Comparison of ENCODE assay signal across 8 cellular contexts in the genomic region with DNA sequence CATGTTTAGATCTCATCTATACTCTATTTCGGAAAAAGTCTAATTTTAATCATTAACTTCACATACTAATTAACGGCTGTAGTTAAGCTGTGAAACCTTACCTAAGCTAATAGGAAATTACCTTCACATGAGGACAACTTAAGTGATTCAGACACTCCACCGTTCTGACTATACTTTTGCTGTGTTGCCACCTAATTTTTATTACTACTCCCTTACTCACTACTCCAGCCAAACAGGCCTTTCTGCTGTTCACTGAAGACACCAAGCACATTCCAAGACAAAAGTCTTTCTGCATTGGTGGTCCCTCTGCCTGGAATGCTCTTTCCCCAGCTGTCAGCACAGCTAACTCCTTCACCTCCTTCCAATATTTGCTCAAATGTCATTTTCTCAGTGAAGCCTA. TPM values are rescaled to one million over a fixed set of nuclear protein-coding genes. Genes with fewer than 3 reads are reported as not detected.
A peak's percentile ranks its signal among the peaks of the same experiment; 100 is the strongest.
DNase-seq lines count a peak whose midpoint lies in the region; ATAC-seq, FAIRE-seq and TF ChIP-seq lines count a peak whose summit lies in the region.

No MANE protein-coding gene starts in this region.

- H3K27ac Mint-ChIP-seq in progenitor cell of endocrine pancreas, result peak overlapping the region; percentile 95

- H3K4me2 ChIP-seq in SU-DHL-6 (ENCODE audit: low read depth, low read length, poor library complexity, severe bottlenecking), result peak overlapping the region; percentile 79

- H3K4me3 Mint-ChIP-seq in progenitor cell of endocrine pancreas (ENCODE audit: low read depth), result peak overlapping the region; percentile 79

- no peak overlapping the region for H2AFZ ChIP-seq in SU-DHL-6 (ENCODE audit: low read depth, low read length, severe bottlenecking)

- H3K9ac ChIP-seq in SU-DHL-6 (ENCODE audit: low read length), result peak overlapping the region; percentile 71; the same call in 1 of the 2 replicates

- ATAC-seq in left lung (no peak), right cardiac atrium (no peak)

- peaks cover 10% of the 10 kb centered on the region for H3K79me2 ChIP-seq in SU-DHL-6 (ENCODE audit: insufficient read depth, low read length)

- H3K9me3 ChIP-seq in SU-DHL-6 (ENCODE audit: insufficient read depth, low read length), result no peaks in the 10 kb centered on the region
- no peaks in the 10 kb centered on the region for H3K9me3 ChIP-seq in esophagus muscularis mucosa
- no peaks in the 10 kb centered on the region for H3K9me3 ChIP-seq in left lung
- H3K9me3 ChIP-seq in right cardiac atrium (ENCODE audit: control insufficient read depth, low read length), result no peaks in the 10 kb centered on the region

- H3K4me1 ChIP-seq in esophagus muscularis mucosa (peaks cover 12 to 34% (median 20%) of the 10 kb centered on the region in 4 donors), left lung (peaks cover 8 to 22% of the 10 kb centered on the region in 2 donors), right cardiac atrium (ENCODE audit: control insufficient read depth, insufficient read depth, low read length) (no peaks in the 10 kb centered on the region)

- H3K36me3 Mint-ChIP-seq in progenitor cell of endocrine pancreas (ENCODE audit: insufficient read depth), result peaks cover 16% of the 10 kb centered on the region

- peaks cover 17% of the 10 kb centered on the region for H3K4me1 Mint-ChIP-seq in progenitor cell of endocrine pancreas (ENCODE audit: low read depth)

- TF ChIP-seq CTCF in SU-DHL-6 (IDR thresholded peaks at IDR 0.05; ENCODE audit: insufficient read depth, low read length, poor library complexity, severe bottlenecking) (no peak), esophagus muscularis mucosa (IDR thresholded peaks at IDR 0.05) (no peak), progenitor cell of endocrine pancreas (IDR thresholded peaks at IDR 0.05; ENCODE audit: unreplicated experiment) (no peak), left lung (IDR thresholded peaks at IDR 0.05) (no peak)

- H4K20me1 ChIP-seq in SU-DHL-6 (ENCODE audit: low read depth, low read length), result no peaks in the 10 kb centered on the region

- no peak for DNase-seq in GM12891 (ENCODE audit: insufficient read length, low spot score)
- no peak for DNase-seq in esophagus muscularis mucosa (ENCODE audit: extremely low spot score)
- no peak for DNase-seq in progenitor cell of endocrine pancreas (ENCODE audit: low spot score, unreplicated experiment)
- DNase-seq in putamen (ENCODE audit: low spot score), result no peak
- no peak for DNase-seq in HUDEP-2 (lab: John Stamatoyannopoulos, UW; ENCODE audit: unreplicated experiment in 76 of 76)
- DNase-seq in left lung, result no peak
- DNase-seq in right cardiac atrium, result no peak

- H3K27me3 ChIP-seq in SU-DHL-6 (ENCODE audit: low read length), result no peaks in the 10 kb centered on the region
- H3K27me3 ChIP-seq in esophagus muscularis mucosa, result peaks cover 0 to 12% (median 0%) of the 10 kb centered on the region in 4 donors
- peaks cover 0 to 12% of the 10 kb centered on the region in 2 donors for H3K27me3 ChIP-seq in left lung
- H3K27me3 ChIP-seq in right cardiac atrium (ENCODE audit: control insufficient read depth, insufficient read depth), result no peaks in the 10 kb centered on the region

- H3K36me3 ChIP-seq in SU-DHL-6 (ENCODE audit: low read length), result no peaks in the 10 kb centered on the region; the same call in 1 of the 2 replicates
- H3K36me3 ChIP-seq in esophagus muscularis mucosa, result peaks cover 0 to 40% (median 25%) of the 10 kb centered on the region in 4 donors
- peaks cover 0 to 46% of the 10 kb centered on the region in 2 donors for H3K36me3 ChIP-seq in left lung

- no peaks in the 10 kb centered on the region for H3K9me3 Mint-ChIP-seq in progenitor cell of endocrine pancreas (ENCODE audit: low read depth)

- FAIRE-seq in GM12891 (lab: Jason Lieb, UNC), result peak; percentile 5

- no peaks in the 10 kb centered on the region for H3K27me3 Mint-ChIP-seq in progenitor cell of endocrine pancreas

- TF ChIP-seq EP300 in esophagus muscularis mucosa (IDR thresholded peaks at IDR 0.05), result no peak

- H3K9me2 ChIP-seq in SU-DHL-6 (replicated peaks; ENCODE audit: insufficient read depth, low read length), result no peaks in the 10 kb centered on the region

- TF ChIP-seq POLR2A in GM12891 (IDR thresholded peaks at IDR 0.05; ENCODE audit: low read depth, low read length) (no peak), esophagus muscularis mucosa (IDR thresholded peaks at IDR 0.05; ENCODE audit: low read depth) (no peak)

- H3K27ac ChIP-seq in SU-DHL-6 (ENCODE audit: low read depth, low read length) (no peak overlapping the region), esophagus muscularis mucosa (replicated peaks in 1 of 4) (peak overlapping the region in 1 of 4 donors; percentile 91), left lung (peak overlapping the region in 1 of 2 donors; percentile 94), right cardiac atrium (ENCODE audit: low read length) (no peak overlapping the region)

- WGBS in esophagus muscularis mucosa, result 85% methylated on average over 3 of the region's 3 CpGs
- 91% methylated on average over 3 of the region's 3 CpGs for WGBS in right cardiac atrium

- H3K4me3 ChIP-seq in SU-DHL-6 (ENCODE audit: insufficient read depth, low read length, poor library complexity, severe bottlenecking), result no peak overlapping the region
- peak overlapping the region; percentile 69 to 87 (median 76) for H3K4me3 ChIP-seq in esophagus muscularis mucosa
- H3K4me3 ChIP-seq in left lung, result peak overlapping the region in 1 of 2 donors; percentile 80
- H3K4me3 ChIP-seq in right cardiac atrium (ENCODE audit: low read length), result no peak overlapping the region

- intact Hi-C loops in esophagus muscularis mucosa (cut with DNase I), result no loop called here
- intact Hi-C loops in left lung (cut with DNase I), result no loop called here
- intact Hi-C loops in right cardiac atrium (cut with DNase I), result no loop called here

- H3F3A ChIP-seq in SU-DHL-6 (ENCODE audit: insufficient read depth), result peaks cover 4% of the 10 kb centered on the region; the same call in 1 of the 2 replicates

TF ChIP-seq in GM12891, 5 proteins besides CTCF, POLR2A, EP300 and RAD21:
- TF ChIP-seq SPI1 (IDR thresholded peaks at IDR 0.05; ENCODE audit: low read depth, low read length), result no peak
- no peak for TF ChIP-seq PAX5 (IDR thresholded peaks at IDR 0.05; ENCODE audit: insufficient read depth, low read length, severe bottlenecking)
- no peak for TF ChIP-seq POU2F2 (IDR thresholded peaks at IDR 0.05; ENCODE audit: low read depth, low read length)
- TF ChIP-seq TAF1 (IDR thresholded peaks at IDR 0.05; ENCODE audit: low read depth, low read length), result no peak
- no peak for TF ChIP-seq POLR2AphosphoS5 (IDR thresholded peaks at IDR 0.05; ENCODE audit: low read depth, low read length)
TF ChIP-seq in GM12891: peak in this region for 0.

RNA-seq across cellular contexts. Expression of gene CMTR2, which starts 1.3 kb away (rescaled TPM):
- 7.9 TPM for polyA plus RNA-seq in GM12891 (2012; ENCODE audit: low read depth, missing spikeins)
- total RNA-seq in esophagus muscularis mucosa (10 to 100 TPM; 12.2 to 19.0 (median 15.8) TPM), progenitor cell of endocrine pancreas (31.4 and 31.7 TPM in 2 replicates), left lung (10 to 100 TPM; 16.4 to 20.4 TPM), right cardiac atrium (10 to 100 TPM; 11.2 to 12.6 (median 12.3) TPM)
- 4.0 TPM for polyA plus RNA-seq in right cardiac atrium

RNA-seq across cellular contexts. Expression of gene HYDIN, which starts 57.4 kb away (rescaled TPM):
- 0.14 TPM for polyA plus RNA-seq in GM12891 (2012; ENCODE audit: low read depth, missing spikeins)
- total RNA-seq in esophagus muscularis mucosa (1 to 10 TPM in 3 of 4 donors, under 1 TPM in 1; 0.32 to 2.6 (median 1.5) TPM), progenitor cell of endocrine pancreas (21.7 and 25.7 TPM in 2 replicates), left lung (1 to 10 TPM; 3.3 to 8.2 TPM), right cardiac atrium (1 to 10 TPM; 1.5 to 2.3 (median 2.1) TPM)
- 0.57 TPM for polyA plus RNA-seq in right cardiac atrium

Comparison
In these comparisons a context has a peak if more than half of its experiments do, and no peak if none do; other contexts are left out.
1. H3K4me3 ChIP-seq: peak in esophagus muscularis mucosa (4 of 4); none in SU-DHL-6 (single experiment) and right cardiac atrium (single experiment).